19 cellular contexts compared by ENCODE assay signal in genomic region chr7:111026301-111026700, GRCh38.
DNase-seq lines count a peak whose midpoint lies in the region; ATAC-seq and TF ChIP-seq lines count a peak whose summit lies in the region.
"Had no signal": no experiment of that assay in that cellular context is flagged by ENCODE, and none has a peak within 500 bp of the region (broad histone marks: within the 10 kb centered on the region; RNA-seq: fewer than 3 reads in every experiment).

No MANE protein-coding gene starts in this region.

- no peak overlapping the region for H3K4ac ChIP-seq in H9 (ENCODE audit: low read depth, low read length)

- H3K23me2 ChIP-seq in H9 (ENCODE audit: insufficient read length, low read depth, low read length, poor library complexity, severe bottlenecking) = no peaks in the 10 kb centered on the region

- no peak for ATAC-seq in naive thymus-derived CD8-positive, alpha-beta T cell
- ATAC-seq in HG02970 (IDR thresholded peaks at IDR 0.05; ENCODE audit: low FRiP score, unreplicated experiment) (no peak), GM21576 (IDR thresholded peaks at IDR 0.05; ENCODE audit: unreplicated experiment) (no peak)

- no peak overlapping the region for H3K4me3 Mint-ChIP-seq in activated T-cell treated with anti-CD3 and anti-CD28 coated beads, Interleukin-2, amount 50 U/mL, for 24 hours
- H3K4me3 Mint-ChIP-seq in H9 = no peak overlapping the region
- H3K4me3 Mint-ChIP-seq in activated T-helper 1 cell treated with anti-CD3 and anti-CD28 coated beads, Interleukin-12 subunit alpha, Interleukin-12 subunit beta, Interleukin-2, Interleukin-4 antibody, amounts not matched to agents 30 ng/mL and 10 ng/mL and 1 ng/mL, durations not matched to agents 14 hours and 24 hours and 36 hours = no peak overlapping the region
- peak overlapping the region in 7 of 10 donors; percentile 26 to 72 (median 46) for H3K4me3 Mint-ChIP-seq in naive thymus-derived CD8-positive, alpha-beta T cell
- H3K4me3 Mint-ChIP-seq: nephron had no signal

- WGBS in H9 (ENCODE audit: extremely low coverage, insufficient read length, low lambda C conversion rate) = no CpG with 5 or more reads among the region's 4 CpGs
- 90 to 91% (median 90%) methylated on average over 4 of the region's 4 CpGs for WGBS in ovary, 3 donors

- H3K4me1 Mint-ChIP-seq in activated T-cell treated with anti-CD3 and anti-CD28 coated beads, Interleukin-2, amount 50 U/mL, for 24 hours (ENCODE audit: low read depth) = peaks cover 85% of the 10 kb centered on the region
- H3K4me1 Mint-ChIP-seq in H9 = peaks cover 36 to 41% of the 10 kb centered on the region in 2 experiments
- H3K4me1 Mint-ChIP-seq in activated T-helper 1 cell treated with anti-CD3 and anti-CD28 coated beads, Interleukin-12 subunit alpha, Interleukin-12 subunit beta, Interleukin-2, Interleukin-4 antibody, amounts not matched to agents 30 ng/mL and 10 ng/mL and 1 ng/mL, durations not matched to agents 14 hours and 24 hours and 36 hours (ENCODE audit: low read depth) = peaks cover 88% of the 10 kb centered on the region
- H3K4me1 Mint-ChIP-seq in naive thymus-derived CD8-positive, alpha-beta T cell = peaks cover 43 to 91% (median 78%) of the 10 kb centered on the region in 4 donors

- H3K36me3 ChIP-seq in ovary = no peaks in the 10 kb centered on the region
- H3K36me3 ChIP-seq: thyroid gland had no signal

- no peak overlapping the region for H3K4me3 ChIP-seq in ovary
- H3K4me3 ChIP-seq: SK-N-MC, thyroid gland had no signal

- H4K8ac ChIP-seq in H9 (replicated peaks; ENCODE audit: insufficient read length, low read depth, low read length) = no peak overlapping the region

- H2AK5ac ChIP-seq in H9 (ENCODE audit: insufficient read length, low read length) = no peak overlapping the region

- H4K20me1 ChIP-seq in H9 (ENCODE audit: control insufficient read depth, insufficient read depth, insufficient read length) = no peaks in the 10 kb centered on the region

- no peak for DNase-seq in activated T-cell treated with anti-CD3 and anti-CD28 coated beads, Interleukin-2, amount 50 U/mL, for 24 hours
- no peak for DNase-seq in activated T-cell treated with anti-CD3 and anti-CD28 coated beads, Interleukin-2, amount 50 U/mL, for 48 hours
- no peak for DNase-seq in H9
- DNase-seq in activated T-helper 1 cell treated with anti-CD3 and anti-CD28 coated beads, Interleukin-12 subunit alpha, Interleukin-12 subunit beta, Interleukin-2, Interleukin-4 antibody, amounts not matched to agents 30 ng/mL and 10 ng/mL and 1 ng/mL, durations not matched to agents 14 hours and 24 hours and 36 hours (ENCODE audit: low spot score) = no peak
- no peak for DNase-seq in naive thymus-derived CD8-positive, alpha-beta T cell
- no peak for DNase-seq in ovary
- DNase-seq: activated T-cell treated with anti-CD3 and anti-CD28 coated beads for 4 hours, glutamatergic neuron, GOT3, mesendoderm, NCI-H1105, NCI-H524, RPMI8226, thyroid gland had no signal

- H2AFZ ChIP-seq in H9 (ENCODE audit: low read length) = no peak overlapping the region

- H2BK15ac ChIP-seq in H9 (ENCODE audit: low read depth, low read length) = no peak overlapping the region

- H3K9ac ChIP-seq in H9 (ENCODE audit: extremely low read depth, insufficient read length, low read length) = no peak overlapping the region

- H4K91ac ChIP-seq in H9 (ENCODE audit: insufficient read length, low read depth, low read length) = no peak overlapping the region

- H3T11ph ChIP-seq in H9 (ENCODE audit: low read length) = no peak overlapping the region

- H3K23ac ChIP-seq in H9 (ENCODE audit: insufficient read length, low read depth, low read length) = no peak overlapping the region

- TF ChIP-seq POLR2A in ovary (IDR thresholded peaks at IDR 0.05) = no peak

- TF ChIP-seq EP300 in ovary (IDR thresholded peaks at IDR 0.05) = no peak

- H3K27me3 ChIP-seq in H9 (ENCODE audit: insufficient read depth, low read length) (no peaks in the 10 kb centered on the region), ovary (no peaks in the 10 kb centered on the region)
- H3K27me3 ChIP-seq: thyroid gland had no signal

- no peak overlapping the region for H3K18ac ChIP-seq in H9 (ENCODE audit: insufficient read length, low read depth, low read length)

- intact Hi-C loops in activated T-helper 1 cell treated with anti-CD3 and anti-CD28 coated beads, Interleukin-12 subunit alpha, Interleukin-12 subunit beta, Interleukin-2, Interleukin-4 antibody, amounts not matched to agents 30 ng/mL and 10 ng/mL and 1 ng/mL, durations not matched to agents 14 hours and 24 hours and 36 hours (cut with micrococcal nuclease) = loop anchor here (5.0 kb wide), 2 partner anchors 119 to 1426 kb away; partner anchors contain the start of gene IFRD1
- intact Hi-C loops in ovary (cut with DNase I) = no loop called here

- no peak overlapping the region for H3K4me2 ChIP-seq in H9 (ENCODE audit: insufficient read depth, insufficient read length, low read length)

- no peak overlapping the region for H3K56ac ChIP-seq in H9 (ENCODE audit: insufficient read length, low read depth, low read length)

- H3K4me1 ChIP-seq in H9 (ENCODE audit: insufficient read depth, low read length) = no peaks in the 10 kb centered on the region; the same call in 1 of the 2 replicates
- H3K4me1 ChIP-seq in ovary (ENCODE audit: insufficient read depth) = no peaks in the 10 kb centered on the region

- no peak overlapping the region for H2BK12ac ChIP-seq in H9 (ENCODE audit: insufficient read length, low read depth, low read length)

- no peak overlapping the region for H3K27ac ChIP-seq in H9 (ENCODE audit: insufficient read length, low read depth, low read length)
- H3K27ac ChIP-seq in ovary = no peak overlapping the region
- H3K27ac ChIP-seq: C4-2B, SK-N-MC, thyroid gland had no signal

- H3K27ac Mint-ChIP-seq in activated T-cell treated with anti-CD3 and anti-CD28 coated beads, Interleukin-2, amount 50 U/mL, for 24 hours = peak overlapping the region; percentile 68
- H3K27ac Mint-ChIP-seq in H9 = peak overlapping the region; percentile 3 to 70 (median 65); a peak in 5 of 7 replicates
- H3K27ac Mint-ChIP-seq in activated T-helper 1 cell treated with anti-CD3 and anti-CD28 coated beads, Interleukin-12 subunit alpha, Interleukin-12 subunit beta, Interleukin-2, Interleukin-4 antibody, amounts not matched to agents 30 ng/mL and 10 ng/mL and 1 ng/mL, durations not matched to agents 14 hours and 24 hours and 36 hours = peak overlapping the region; percentile 88
- H3K27ac Mint-ChIP-seq in naive thymus-derived CD8-positive, alpha-beta T cell = peak overlapping the region; percentile 34 to 97 (median 93)
- H3K27ac Mint-ChIP-seq: nephron had no signal

- peaks cover 10% of the 10 kb centered on the region for H3K9me3 Mint-ChIP-seq in activated T-cell treated with anti-CD3 and anti-CD28 coated beads, Interleukin-2, amount 50 U/mL, for 24 hours
- H3K9me3 Mint-ChIP-seq in H9 = peaks cover 2 to 4% of the 10 kb centered on the region in 2 experiments; a peak in 3 of 5 replicates
- H3K9me3 Mint-ChIP-seq in activated T-helper 1 cell treated with anti-CD3 and anti-CD28 coated beads, Interleukin-12 subunit alpha, Interleukin-12 subunit beta, Interleukin-2, Interleukin-4 antibody, amounts not matched to agents 30 ng/mL and 10 ng/mL and 1 ng/mL, durations not matched to agents 14 hours and 24 hours and 36 hours = peaks cover 7% of the 10 kb centered on the region
- H3K9me3 Mint-ChIP-seq in naive thymus-derived CD8-positive, alpha-beta T cell = peaks cover 0 to 10% (median 2%) of the 10 kb centered on the region in 9 donors

- TF ChIP-seq CTCF in H9 (conservative IDR thresholded peaks at IDR 0.05) (no peak), ovary (IDR thresholded peaks at IDR 0.05) (no peak)

- POLR2A ChIA-PET in naive thymus-derived CD8-positive, alpha-beta T cell (lab: Charles Lee) = interaction anchor here (1.1 to 2.4 kb wide), 2 partner anchors 11 to 57 kb away, joined by 3 to 9 read pairs; no protein-coding TSS in a partner anchor

- H3K79me2 ChIP-seq in H9 (ENCODE audit: insufficient read depth, low read length) = no peaks in the 10 kb centered on the region

- H2BK120ac ChIP-seq in H9 (ENCODE audit: low read depth, low read length, poor library complexity, severe bottlenecking) = no peak overlapping the region

- H4K5ac ChIP-seq in H9 (ENCODE audit: insufficient read length, low read depth, low read length) = no peak overlapping the region

- H3K27me3 Mint-ChIP-seq in activated T-cell treated with anti-CD3 and anti-CD28 coated beads, Interleukin-2, amount 50 U/mL, for 24 hours = no peaks in the 10 kb centered on the region
- no peaks in the 10 kb centered on the region for H3K27me3 Mint-ChIP-seq in H9 (ENCODE audit: low read depth)
- H3K27me3 Mint-ChIP-seq in activated T-helper 1 cell treated with anti-CD3 and anti-CD28 coated beads, Interleukin-12 subunit alpha, Interleukin-12 subunit beta, Interleukin-2, Interleukin-4 antibody, amounts not matched to agents 30 ng/mL and 10 ng/mL and 1 ng/mL, durations not matched to agents 14 hours and 24 hours and 36 hours (ENCODE audit: insufficient read depth) = no peaks in the 10 kb centered on the region
- H3K27me3 Mint-ChIP-seq in naive thymus-derived CD8-positive, alpha-beta T cell = no peaks in the 10 kb centered on the region

- no peak overlapping the region for H2BK20ac ChIP-seq in H9 (ENCODE audit: low read depth, low read length, poor library complexity, severe bottlenecking)

- no peak overlapping the region for H3K14ac ChIP-seq in H9 (ENCODE audit: insufficient read depth, low read length)

- H3K9me3 ChIP-seq in H9 (ENCODE audit: control insufficient read depth, low read depth, low read length) = no peaks in the 10 kb centered on the region
- H3K9me3 ChIP-seq in ovary = no peaks in the 10 kb centered on the region
- H3K9me3 ChIP-seq: thyroid gland had no signal

- H2BK5ac ChIP-seq in H9 (ENCODE audit: insufficient read length, low read length) = no peak overlapping the region

- H3K79me1 ChIP-seq in H9 (ENCODE audit: insufficient read depth, low read depth, low read length, poor library complexity, severe bottlenecking) = no peaks in the 10 kb centered on the region

- H3K36me3 Mint-ChIP-seq in activated T-cell treated with anti-CD3 and anti-CD28 coated beads, Interleukin-2, amount 50 U/mL, for 24 hours (ENCODE audit: low read depth) = peaks cover 13% of the 10 kb centered on the region
- H3K36me3 Mint-ChIP-seq in H9 (ENCODE audit: insufficient read depth in 1 of 3, low read depth in 3 of 3) = peaks cover 4 to 6% (median 6%) of the 10 kb centered on the region in 3 experiments
- H3K36me3 Mint-ChIP-seq in activated T-helper 1 cell treated with anti-CD3 and anti-CD28 coated beads, Interleukin-12 subunit alpha, Interleukin-12 subunit beta, Interleukin-2, Interleukin-4 antibody, amounts not matched to agents 30 ng/mL and 10 ng/mL and 1 ng/mL, durations not matched to agents 14 hours and 24 hours and 36 hours (ENCODE audit: low read depth) = peaks cover 11% of the 10 kb centered on the region
- H3K36me3 Mint-ChIP-seq in naive thymus-derived CD8-positive, alpha-beta T cell = peaks cover 0 to 12% (median 10%) of the 10 kb centered on the region in 3 donors

Comparison
In these comparisons a context has a peak if more than half of its experiments do, and no peak if none do; other contexts are left out.
1. H3K4me3 Mint-ChIP-seq: peak in naive thymus-derived CD8-positive, alpha-beta T cell (7 of 10); none in activated T-cell treated with anti-CD3 and anti-CD28 coated beads, Interleukin-2, amount 50 U/mL, for 24 hours (single experiment), H9 (0 of 2) and activated T-helper 1 cell treated with anti-CD3 and anti-CD28 coated beads, Interleukin-12 subunit alpha, Interleukin-12 subunit beta, Interleukin-2, Interleukin-4 antibody, amounts not matched to agents 30 ng/mL and 10 ng/mL and 1 ng/mL, durations not matched to agents 14 hours and 24 hours and 36 hours (single experiment).
2. Peak in every context shown above with its lines, with median percentiles within 50 percentile points of each other: H3K27ac Mint-ChIP-seq.